In genomic region chr11:3109434-3109833, GRCh38 we compare ENCODE assay signal across 10 cellular contexts.
"Had no signal": no experiment of that assay in that cellular context is flagged by ENCODE, and none has a peak within 500 bp of the region (broad histone marks: within the 10 kb centered on the region; RNA-seq: fewer than 3 reads in every experiment).

No MANE protein-coding gene starts in this region.

- H3K36me3 ChIP-seq: right lobe of liver had no signal

- FAIRE-seq: colon, endometrium had no signal

- H3K4me1 Mint-ChIP-seq: activated T-helper 17 cell treated with anti-CD3 and anti-CD28 coated beads, Interleukin-2, amount 50 U/mL, for 72 hours; nephron progenitor cell had no signal

- H3K27me3 ChIP-seq: left lung, right lobe of liver, stomach had no signal

- H3K27ac Mint-ChIP-seq: activated naive CD4-positive, alpha-beta T cell treated with anti-CD3 and anti-CD28 coated beads, Interleukin-2, amount 50 U/mL, for 72 hours; activated T-helper 17 cell treated with anti-CD3 and anti-CD28 coated beads, Interleukin-2, amount 50 U/mL, for 72 hours; nephron progenitor cell had no signal

- H3K9me3 ChIP-seq: psoas muscle, thoracic aorta had no signal

- H3K4me3 ChIP-seq: left lung, psoas muscle, right lobe of liver, stomach, thoracic aorta had no signal

- H3K27me3 Mint-ChIP-seq: activated T-helper 17 cell treated with anti-CD3 and anti-CD28 coated beads, Interleukin-2, amount 50 U/mL, for 72 hours had no signal

- H3K4me1 ChIP-seq: psoas muscle, stomach had no signal

- H3K4me3 Mint-ChIP-seq: activated T-helper 17 cell treated with anti-CD3 and anti-CD28 coated beads, Interleukin-2, amount 50 U/mL, for 72 hours; nephron progenitor cell had no signal

- H3K27ac ChIP-seq: left lung, psoas muscle, right lobe of liver, stomach, thoracic aorta had no signal
